19 cellular contexts compared by ENCODE assay signal in the genomic region with DNA sequence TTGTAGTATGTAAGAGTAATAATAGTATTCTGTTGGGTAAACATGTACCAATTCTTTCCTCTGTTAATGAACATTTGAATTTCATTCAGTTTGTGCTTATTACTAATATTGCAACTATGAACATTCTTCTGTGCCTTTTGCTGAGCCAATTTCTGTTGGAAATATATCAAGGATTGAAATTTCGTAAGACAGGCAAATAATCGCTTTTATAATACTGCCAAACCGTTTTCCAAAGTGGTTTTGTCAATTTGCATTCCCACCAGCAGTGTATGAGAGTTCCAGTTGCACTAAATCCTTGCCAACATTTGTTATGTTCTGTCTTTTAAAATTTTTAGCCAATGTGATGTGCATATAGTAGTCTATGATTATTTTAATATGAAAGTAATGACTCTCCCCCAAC. TPM values are rescaled to one million over a fixed set of nuclear protein-coding genes. Genes with fewer than 3 reads are reported as not detected.
A peak's percentile ranks its signal among the peaks of the same experiment; 100 is the strongest.
DNase-seq lines count a peak whose midpoint lies in the region; ATAC-seq, FAIRE-seq and TF ChIP-seq lines count a peak whose summit lies in the region.
"Had no signal": no experiment of that assay in that cellular context is flagged by ENCODE, and none has a peak within 500 bp of the region (broad histone marks: within the 10 kb centered on the region; RNA-seq: fewer than 3 reads in every experiment).

No MANE protein-coding gene starts in this region.

- H3K27me3 ChIP-seq in GM23248 (replicated peaks; ENCODE audit: insufficient read depth) (no peaks in the 10 kb centered on the region), pancreas (no peaks in the 10 kb centered on the region)

- peak; percentile 80 for DNase-seq in AG10803 (ENCODE audit: low read depth)
- DNase-seq in GM23248: peak; percentile 26
- DNase-seq in fibroblast of mammary gland (ENCODE audit: low read depth): peak; percentile 30
- no peak for DNase-seq in pancreas
- DNase-seq in stimulated activated CD8-positive, alpha-beta memory T cell treated with anti-CD3 and anti-CD28 coated beads, Interleukin-4, amount 100 ng/mL, for 48 hours: no peak
- DNase-seq in AML-193 (lab: John Stamatoyannopoulos, UW): no peak
- DNase-seq: ACHN; CD8-positive, alpha-beta memory T cell; DMS53; GF-D8; IMR-90; KBM-7 had no signal

- no peaks in the 10 kb centered on the region for H3K79me2 ChIP-seq in GM23248 (ENCODE audit: insufficient read depth)

- H3F3A ChIP-seq in GM23248 (ENCODE audit: insufficient read depth): peaks cover 4% of the 10 kb centered on the region; the same call in 1 of the 2 replicates

- no peaks in the 10 kb centered on the region for H3K9me2 ChIP-seq in GM23248 (ENCODE audit: insufficient read depth)

- WGBS in GM23248 (ENCODE audit: low coverage in 1 of 2, low lambda C conversion rate in 2 of 2, missing lambda C conversion rate in 2 of 2), 2 experiments: 9 to 17% methylated on average over 3 of the region's 3 CpGs
- WGBS in pancreas, 2 donors: 31 to 40% methylated on average over 3 of the region's 3 CpGs

- no peak overlapping the region for H3K4me3 ChIP-seq in AG10803 (ENCODE audit: low read length)
- no peak overlapping the region for H3K4me3 ChIP-seq in GM23248
- no peak overlapping the region for H3K4me3 ChIP-seq in fibroblast of mammary gland (ENCODE audit: control insufficient read depth, low read depth, low read length)
- H3K4me3 ChIP-seq in pancreas: no peak overlapping the region
- H3K4me3 ChIP-seq: BLaER1, GM12878, HAP-1 had no signal

- TF ChIP-seq CTCF in AG10803 (conservative IDR thresholded peaks at IDR 0.05; ENCODE audit: low read length) (no peak; the same call in 1 of the 2 replicates), fibroblast of mammary gland (conservative IDR thresholded peaks at IDR 0.05; ENCODE audit: control insufficient read depth, insufficient read depth, low read depth, low read length) (no peak), pancreas (IDR thresholded peaks at IDR 0.05) (no peak)

- no peaks in the 10 kb centered on the region for H3K4me1 ChIP-seq in GM23248 (ENCODE audit: insufficient read depth)
- H3K4me1 ChIP-seq in pancreas: peaks cover 0 to 5% (median 4%) of the 10 kb centered on the region in 3 donors
- H3K4me1 ChIP-seq: BLaER1, HAP-1 had no signal

- no peaks in the 10 kb centered on the region for H4K20me1 ChIP-seq in GM23248 (ENCODE audit: insufficient read depth)
- H4K20me1 ChIP-seq: BLaER1 had no signal

- H3K9ac ChIP-seq in GM23248: no peak overlapping the region
- H3K9ac ChIP-seq: BLaER1 had no signal

- H3K9me3 ChIP-seq in GM23248 (ENCODE audit: low read depth): no peaks in the 10 kb centered on the region
- no peaks in the 10 kb centered on the region for H3K9me3 ChIP-seq in pancreas
- H3K9me3 ChIP-seq: BLaER1, HAP-1 had no signal

- H3K4me2 ChIP-seq in GM23248 (ENCODE audit: unreplicated experiment): no peak overlapping the region
- H3K4me2 ChIP-seq: BLaER1 had no signal

- in situ Hi-C loops in GM23248 (cut with MboI): no loop called here

- intact Hi-C loops in pancreas (cut with DNase I): no loop called here

- FAIRE-seq in pancreas (lab: Jason Lieb, UNC): no peak
- FAIRE-seq: GM12878, GM18507 had no signal

- H3K36me3 ChIP-seq in GM23248 (ENCODE audit: low read depth) (no peaks in the 10 kb centered on the region), pancreas (no peaks in the 10 kb centered on the region)
- H3K36me3 ChIP-seq: BLaER1, HAP-1 had no signal

- no peak overlapping the region for H2AFZ ChIP-seq in GM23248

- H3K27ac ChIP-seq in GM23248 (no peak overlapping the region), pancreas (peak overlapping the region in 1 of 4 donors; percentile 33)
- H3K27ac ChIP-seq: BLaER1, HL-60 had no signal

- ATAC-seq in pancreas: peak in 3 of 4 donors; percentile 6 to 24 (median 10)
- no peak for ATAC-seq in GM18868 (IDR thresholded peaks at IDR 0.05; ENCODE audit: unreplicated experiment)
- ATAC-seq in HG02938 (IDR thresholded peaks at IDR 0.05; ENCODE audit: unreplicated experiment): no peak
- ATAC-seq: GM12878 had no signal

RNA-seq across cellular contexts. Expression of gene MAGEB17, which starts 38.6 kb away (rescaled TPM):
- total RNA-seq in GM23248 (2014; rRNA removed; shearing (Covaris generic)): not detected in 2 replicates
- polyA plus RNA-seq in GM23248 (2016; fragmentation: Nextera tagmentation; extraction: Ambion mirVana) (not detected in 2 replicates), pancreas (1 to 10 TPM in 1 of 2 donors, under 1 TPM in 1; 0.66 to 2.2 TPM)
- total RNA-seq in pancreas: 1 to 10 TPM in 1 of 6 donors, under 1 TPM in 5; 0.19 to 2.2 (median 0.53) TPM
- total RNA-seq: CD8-positive, alpha-beta memory T cell had no signal
- polyA plus RNA-seq: CD8-positive, alpha-beta memory T cell had no signal

Comparison
In these comparisons a context has a peak if more than half of its experiments do, and no peak if none do; other contexts are left out.
1. DNase-seq: peak in AG10803 (single experiment), GM23248 (single experiment) and fibroblast of mammary gland (single experiment); none in pancreas (0 of 6), stimulated activated CD8-positive, alpha-beta memory T cell treated with anti-CD3 and anti-CD28 coated beads, Interleukin-4, amount 100 ng/mL, for 48 hours (single experiment) and AML-193 (0 of 2).
2. ATAC-seq: peak in pancreas (3 of 4); none in GM18868 (single experiment) and HG02938 (single experiment).